In genomic region chr11:71502026-71502425, GRCh38 we compare ENCODE assay signal across 37 cellular contexts. TPM values are rescaled to one million over a fixed set of nuclear protein-coding genes. Genes with fewer than 3 reads are reported as not detected.
"Had no signal": no experiment of that assay in that cellular context is flagged by ENCODE, and none has a peak within 500 bp of the region (broad histone marks: within the 10 kb centered on the region; RNA-seq: fewer than 3 reads in every experiment).

No MANE protein-coding gene starts in this region.

- H3K9ac ChIP-seq: parathyroid adenoma had no signal

- H3K4me1 ChIP-seq: foreskin keratinocyte, gastroesophageal sphincter, parathyroid adenoma, prostate gland, sigmoid colon, testis, tibial artery had no signal

- H3K4me3 Mint-ChIP-seq: immature natural killer cell; memory B cell; mesothelial cell of epicardium; naive B cell; natural killer cell treated with Interleukin-12 subunit alpha and Interleukin-12 subunit beta and Interleukin-15 and Interleukin-18, amount 100 ng/mL, for 72 hours; neural crest cell; stimulated activated memory B cell treated with anti-CD40 and anti-IgM and Interleukin-4, amounts not matched to agents 10 μg/mL and 1 μg/mL and 100 μg/mL, for 72 hours had no signal

- DNase-seq: cerebellar nuclear complex; effector CD8-positive, alpha-beta T cell; foreskin keratinocyte; heart left ventricle; immature natural killer cell; islet precursor cell; kidney glomerular epithelial cell; left colon; mucosa of descending colon; naive B cell; sigmoid colon; stimulated activated CD4-positive, alpha-beta T cell treated with anti-CD3 and anti-CD28 coated beads, Interleukin-2, amount 100 ng/mL, for 24 hours; stimulated activated CD4-positive, alpha-beta T cell treated with anti-CD3 and anti-CD28 coated beads, Interleukin-4, amount 100 ng/mL, for 4 hours; stimulated activated naive CD8-positive, alpha-beta T cell treated with anti-CD3 and anti-CD28 coated beads, Interleukin-15, Interleukin-2, amounts not matched to agents 100 U/mL and 50 U/mL, for 24 hours; substantia nigra; testis; tibial artery; upper lobe of left lung had no signal

- H3K79me2 ChIP-seq: hepatocyte, parathyroid adenoma had no signal

- H2AFZ ChIP-seq: hepatocyte, parathyroid adenoma had no signal

- H3K9me3 Mint-ChIP-seq: natural killer cell treated with Interleukin-12 subunit alpha and Interleukin-12 subunit beta and Interleukin-15 and Interleukin-18, amount 100 ng/mL, for 72 hours; neural crest cell had no signal

- H3K4me1 Mint-ChIP-seq: immature natural killer cell; memory B cell; stimulated activated memory B cell treated with anti-CD40 and anti-IgM and Interleukin-4, amounts not matched to agents 10 μg/mL and 1 μg/mL and 100 μg/mL, for 72 hours had no signal

- H3K27ac Mint-ChIP-seq: immature natural killer cell; memory B cell; mesothelial cell of epicardium; naive B cell; natural killer cell treated with Interleukin-12 subunit alpha and Interleukin-12 subunit beta and Interleukin-15 and Interleukin-18, amount 100 ng/mL, for 72 hours; stimulated activated memory B cell treated with anti-CD40 and anti-IgM and Interleukin-4, amounts not matched to agents 10 μg/mL and 1 μg/mL and 100 μg/mL, for 72 hours had no signal

- H3K27me3 ChIP-seq: esophagus muscularis mucosa, foreskin keratinocyte, gastroesophageal sphincter, heart left ventricle, hepatocyte, neutrophil, right atrium auricular region, sigmoid colon, testis, tibial artery, upper lobe of left lung had no signal

- H3K4me3 ChIP-seq: esophagus muscularis mucosa, gastroesophageal sphincter, heart left ventricle, hepatocyte, lung, mucosa of descending colon, prostate gland, right atrium auricular region, sigmoid colon, testis, tibial artery, upper lobe of left lung had no signal

- H3K9me3 ChIP-seq: mucosa of descending colon, neutrophil, prostate gland, right atrium auricular region, testis, upper lobe of left lung had no signal

- H3K4me2 ChIP-seq: hepatocyte had no signal

- H3K27me3 Mint-ChIP-seq: memory B cell; naive B cell; natural killer cell treated with Interleukin-12 subunit alpha and Interleukin-12 subunit beta and Interleukin-15 and Interleukin-18, amount 100 ng/mL, for 72 hours; stimulated activated memory B cell treated with anti-CD40 and anti-IgM and Interleukin-4, amounts not matched to agents 10 μg/mL and 1 μg/mL and 100 μg/mL, for 72 hours had no signal

- ATAC-seq: foreskin keratinocyte; gastroesophageal sphincter; heart left ventricle; left colon; mucosa of descending colon; natural killer cell treated with Interleukin-12 subunit alpha and Interleukin-12 subunit beta and Interleukin-15 and Interleukin-18, amount 100 ng/mL, for 72 hours; stimulated activated memory B cell treated with anti-CD40 and anti-IgM and Interleukin-4, amounts not matched to agents 10 μg/mL and 1 μg/mL and 100 μg/mL, for 72 hours; stimulated activated naive CD8-positive, alpha-beta T cell treated with anti-CD3 and anti-CD28 coated beads, Interleukin-15, Interleukin-2, amounts not matched to agents 100 U/mL and 50 U/mL, for 24 hours had no signal

- H3K27ac ChIP-seq: esophagus muscularis mucosa, foreskin keratinocyte, gastroesophageal sphincter, heart left ventricle, hepatocyte, neutrophil, parathyroid adenoma, prostate gland, right atrium auricular region, sigmoid colon, testis, tibial artery, upper lobe of left lung had no signal

RNA-seq across cellular contexts. Expression of gene KRTAP5-7, which starts 25.0 kb away (rescaled TPM):
- total RNA-seq: endothelial cell of umbilical vein, epithelial cell of proximal tubule, esophagus muscularis mucosa, foreskin keratinocyte, gastroesophageal sphincter, heart left ventricle, hepatocyte, neural crest cell, right atrium auricular region, skeletal muscle tissue had no signal

RNA-seq across cellular contexts. Expression of gene KRTAP5-8, which starts 35.8 kb away (rescaled TPM):
- total RNA-seq: endothelial cell of umbilical vein; epithelial cell of proximal tubule; esophagus muscularis mucosa; fibroblast of lung; foreskin keratinocyte; heart left ventricle; hepatocyte; liver; natural killer cell treated with Interleukin-12 subunit alpha and Interleukin-12 subunit beta and Interleukin-15 and Interleukin-18, amount 100 ng/mL, for 72 hours; neural crest cell; omental fat pad; right atrium auricular region; sigmoid colon; skeletal muscle tissue had no signal

RNA-seq across cellular contexts. Expression of gene KRTAP5-9, which starts 46.2 kb away (rescaled TPM):
- total RNA-seq: endothelial cell of umbilical vein; epithelial cell of proximal tubule; esophagus muscularis mucosa; fibroblast of lung; foreskin keratinocyte; gastroesophageal sphincter; heart left ventricle; liver; natural killer cell treated with Interleukin-12 subunit alpha and Interleukin-12 subunit beta and Interleukin-15 and Interleukin-18, amount 100 ng/mL, for 72 hours; neural crest cell; right atrium auricular region; skeletal muscle tissue had no signal
